Comparison of ENCODE assay signal across 14 cellular contexts in the genomic region with DNA sequence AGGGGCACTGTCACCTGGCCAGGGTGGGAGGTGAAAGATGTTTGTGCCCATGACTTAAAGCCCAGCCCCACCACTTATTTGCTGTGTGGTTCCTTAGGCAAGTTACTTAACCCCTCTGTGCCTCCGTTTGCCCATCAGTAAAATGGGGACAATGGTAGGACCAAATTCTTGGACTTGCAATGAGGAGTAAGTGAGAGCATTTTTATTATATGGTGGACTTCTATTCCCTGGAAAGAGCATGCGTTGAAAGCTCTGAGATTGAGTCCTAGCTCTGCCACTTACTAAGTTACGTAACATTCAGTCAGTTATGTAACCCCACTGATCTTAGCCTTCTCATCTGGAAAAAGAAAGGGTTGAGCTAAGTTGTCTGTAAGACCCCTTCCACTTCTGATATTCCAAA. TPM values are rescaled to one million over a fixed set of nuclear protein-coding genes. Genes with fewer than 3 reads are reported as not detected.
A peak's percentile ranks its signal among the peaks of the same experiment; 100 is the strongest.
DNase-seq lines count a peak whose midpoint lies in the region; ATAC-seq, FAIRE-seq and TF ChIP-seq lines count a peak whose summit lies in the region.
"Had no signal": no experiment of that assay in that cellular context is flagged by ENCODE, and none has a peak within 500 bp of the region (broad histone marks: within the 10 kb centered on the region; RNA-seq: fewer than 3 reads in every experiment).

No MANE protein-coding gene starts in this region.

- H3K9ac ChIP-seq in Loucy (ENCODE audit: low read depth, low read length, poor library complexity, severe bottlenecking), result peak overlapping the region; percentile 31
- no peak overlapping the region for H3K9ac ChIP-seq in neuronal stem cell (ENCODE audit: low read depth, low read length, poor library complexity)

- peak overlapping the region; percentile 12 for H2BK5ac ChIP-seq in neuronal stem cell (ENCODE audit: low read length)

- H3K36me3 Mint-ChIP-seq in CD4-positive, CD25-positive, alpha-beta regulatory T cell, result peaks cover 39% of the 10 kb centered on the region

- no peak for ATAC-seq in CD4-positive, CD25-positive, alpha-beta regulatory T cell (ENCODE audit: low read depth in 2 of 2)
- no peak for ATAC-seq in body of pancreas
- ATAC-seq: mucosa of descending colon had no signal

- no peaks in the 10 kb centered on the region for H3K27me3 Mint-ChIP-seq in CD4-positive, CD25-positive, alpha-beta regulatory T cell

- no peak for TF ChIP-seq POLR2A in body of pancreas (IDR thresholded peaks at IDR 0.05)

- WGBS in neuronal stem cell (ENCODE audit: extremely low coverage in 2 of 2, insufficient read length in 2 of 2, insufficient replicate concordance in 1 of 2), 2 donors, result no CpG with 5 or more reads among the region's 3 CpGs
- 71 to 81% methylated on average over 3 of the region's 3 CpGs for WGBS in body of pancreas, 2 donors

- no peak overlapping the region for H2AK5ac ChIP-seq in neuronal stem cell (ENCODE audit: low read depth, low read length)

- H4K8ac ChIP-seq in neuronal stem cell (ENCODE audit: low read depth, low read length), result no peak overlapping the region

- peak overlapping the region in 3 of 4 donors; percentile 56 to 79 (median 65) for H3K4me3 Mint-ChIP-seq in CD4-positive, CD25-positive, alpha-beta regulatory T cell

- no peaks in the 10 kb centered on the region for H3K9me2 ChIP-seq in Loucy (replicated peaks; ENCODE audit: low read depth, low read length)

- peaks cover 7 to 94% (median 59%) of the 10 kb centered on the region in 4 donors for H3K4me1 Mint-ChIP-seq in CD4-positive, CD25-positive, alpha-beta regulatory T cell

- H3K79me1 ChIP-seq in neuronal stem cell (ENCODE audit: low read depth, low read length), result no peaks in the 10 kb centered on the region

- H3K4me2 ChIP-seq in Loucy (ENCODE audit: low read depth, low read length, poor library complexity, severe bottlenecking) (peak overlapping the region; percentile 10), neuronal stem cell (ENCODE audit: insufficient read depth, low read length, poor library complexity, severe bottlenecking) (no peak overlapping the region)

- no peak overlapping the region for H3K14ac ChIP-seq in neuronal stem cell (ENCODE audit: low read length)

- H3K4me3 ChIP-seq in CD4-positive, CD25-positive, alpha-beta regulatory T cell (ENCODE audit: low read depth, low read length), result no peak overlapping the region
- no peak overlapping the region for H3K4me3 ChIP-seq in Loucy (ENCODE audit: low read length, poor library complexity, severe bottlenecking)
- H3K4me3 ChIP-seq in neuronal stem cell (ENCODE audit: low read length in 2 of 2), result no peak overlapping the region
- H3K4me3 ChIP-seq in body of pancreas, result no peak overlapping the region
- H3K4me3 ChIP-seq: mucosa of descending colon had no signal

- H3K27me3 ChIP-seq in CD4-positive, CD25-positive, alpha-beta regulatory T cell (ENCODE audit: control insufficient read depth, insufficient read depth, low read length), result no peaks in the 10 kb centered on the region
- no peaks in the 10 kb centered on the region for H3K27me3 ChIP-seq in Loucy (ENCODE audit: insufficient read depth, low read length, poor library complexity, severe bottlenecking)
- peaks cover 0 to 58% (median 0%) of the 10 kb centered on the region in 3 experiments for H3K27me3 ChIP-seq in neuronal stem cell (ENCODE audit: control insufficient read depth in 3 of 3, insufficient read depth in 3 of 3, low read depth in 1 of 3, low read length in 3 of 3)
- no peaks in the 10 kb centered on the region for H3K27me3 ChIP-seq in body of pancreas

- H2BK120ac ChIP-seq in neuronal stem cell (ENCODE audit: low read depth, low read length), result no peak overlapping the region

- no peak overlapping the region for H2BK12ac ChIP-seq in neuronal stem cell (ENCODE audit: low read length)

- no peak for TF ChIP-seq CTCF in Loucy (conservative IDR thresholded peaks at IDR 0.05; ENCODE audit: low read length)
- TF ChIP-seq CTCF in body of pancreas (IDR thresholded peaks at IDR 0.05), result no peak

- FAIRE-seq in RCC 7860 (lab: Jason Lieb, UNC), result no peak
- FAIRE-seq: HTR-8/SVneo had no signal

- H3K23ac ChIP-seq in neuronal stem cell (ENCODE audit: low read depth, low read length, poor library complexity), result no peak overlapping the region

- no peaks in the 10 kb centered on the region for H3K9me3 ChIP-seq in CD4-positive, CD25-positive, alpha-beta regulatory T cell (ENCODE audit: control insufficient read depth in 2 of 2, low read length in 2 of 2)
- H3K9me3 ChIP-seq in Loucy (ENCODE audit: insufficient read depth, low read depth, low read length) (no peaks in the 10 kb centered on the region), neuronal stem cell (replicated peaks in 1 of 2; ENCODE audit: control insufficient read depth in 2 of 2, insufficient read depth in 1 of 2, low read depth in 1 of 2, low read length in 2 of 2) (no peaks in the 10 kb centered on the region), body of pancreas (no peaks in the 10 kb centered on the region)
- H3K9me3 ChIP-seq: mucosa of descending colon had no signal

- H3K36me3 ChIP-seq in CD4-positive, CD25-positive, alpha-beta regulatory T cell (ENCODE audit: control insufficient read depth, insufficient read depth, low read length), result peaks cover 53% of the 10 kb centered on the region
- no peaks in the 10 kb centered on the region for H3K36me3 ChIP-seq in Loucy (ENCODE audit: insufficient read depth, low read length)
- H3K36me3 ChIP-seq in neuronal stem cell (replicated peaks in 1 of 2; ENCODE audit: control insufficient read depth in 2 of 2, insufficient read depth in 2 of 2, low read length in 2 of 2), result no peaks in the 10 kb centered on the region
- H3K36me3 ChIP-seq in body of pancreas (replicated peaks in 1 of 2; ENCODE audit: insufficient read depth in 1 of 2, low read depth in 2 of 2), result peaks cover 0 to 2% of the 10 kb centered on the region in 2 donors

- DNase-seq in CD4-positive, CD25-positive, alpha-beta regulatory T cell, result no peak
- DNase-seq in amniotic epithelial cell (ENCODE audit: low read depth) (peak; percentile 35), neuronal stem cell (ENCODE audit: low spot score) (no peak), body of pancreas (no peak), T1000 (lab: John Stamatoyannopoulos, UW) (no peak), RCC 7860 (ENCODE audit: low spot score) (no peak), amniotic stem cell (lab: John Stamatoyannopoulos, UW) (no peak)
- DNase-seq: activated CD8-positive, alpha-beta memory T cell treated with anti-CD3 and anti-CD28 coated beads, Interleukin-2, amount 50 U/mL, for 4 hours; NCI-H1694 treated with DMSO at 0.1 percent for 48 hours; NK-92 treated with Interleukin-12 subunit alpha and Interleukin-12 subunit beta, amount 100 ng/mL, for 24 hours; T-helper 9 cell had no signal

- no peaks in the 10 kb centered on the region for H3K9me3 Mint-ChIP-seq in CD4-positive, CD25-positive, alpha-beta regulatory T cell

- H3K27ac ChIP-seq in CD4-positive, CD25-positive, alpha-beta regulatory T cell (ENCODE audit: insufficient read depth, low read length, poor library complexity, severe bottlenecking), result peak overlapping the region; percentile 83
- no peak overlapping the region for H3K27ac ChIP-seq in neuronal stem cell (replicated peaks; ENCODE audit: low read length)
- H3K27ac ChIP-seq in body of pancreas, result peak overlapping the region in 1 of 4 donors; percentile 61

- no peaks in the 10 kb centered on the region for H4K20me1 ChIP-seq in Loucy (ENCODE audit: insufficient read depth, low read length, poor library complexity, severe bottlenecking)

- H3K4ac ChIP-seq in neuronal stem cell (ENCODE audit: low read length), result no peak overlapping the region

- H3K79me2 ChIP-seq in Loucy (ENCODE audit: insufficient read depth, low read length), result no peaks in the 10 kb centered on the region

- intact Hi-C loops in body of pancreas (cut with DNase I), result no loop called here

- no peak overlapping the region for H4K91ac ChIP-seq in neuronal stem cell (ENCODE audit: low read depth, low read length, poor library complexity)

- H2AFZ ChIP-seq in Loucy (ENCODE audit: low read length) (no peak overlapping the region), neuronal stem cell (ENCODE audit: low read length) (no peak overlapping the region)

- H3F3A ChIP-seq in Loucy (ENCODE audit: low read depth), result 0 out of 2 replicates have a peak, but pooled peaks cover 3% of the 10 kb centered on the region

- no peak overlapping the region for H2BK15ac ChIP-seq in neuronal stem cell (ENCODE audit: low read length)

- H3K4me1 ChIP-seq in CD4-positive, CD25-positive, alpha-beta regulatory T cell (ENCODE audit: control insufficient read depth, insufficient read depth, low read length, poor library complexity, severe bottlenecking), result peaks cover 97% of the 10 kb centered on the region
- peaks cover 72% of the 10 kb centered on the region for H3K4me1 ChIP-seq in Loucy (ENCODE audit: insufficient read depth, low read length, poor library complexity, severe bottlenecking)
- peaks cover 0 to 9% of the 10 kb centered on the region in 2 donors for H3K4me1 ChIP-seq in neuronal stem cell (ENCODE audit: control insufficient read depth in 2 of 2, insufficient read depth in 1 of 2, low read depth in 1 of 2, low read length in 2 of 2)
- no peaks in the 10 kb centered on the region for H3K4me1 ChIP-seq in body of pancreas

- H3K27ac Mint-ChIP-seq in CD4-positive, CD25-positive, alpha-beta regulatory T cell, result peak overlapping the region; percentile 92 to 98 (median 95)

- peak overlapping the region; percentile 25 for H3K18ac ChIP-seq in neuronal stem cell (ENCODE audit: low read length)

RNA-seq across cellular contexts. Expression of a gene that starts 18.8 kb away (rescaled TPM):
- 167 TPM for total RNA-seq in CD4-positive, CD25-positive, alpha-beta regulatory T cell
- 100 to 1,000 TPM; 226 to 339 (median 294) TPM for polyA plus RNA-seq in CD4-positive, CD25-positive, alpha-beta regulatory T cell
- 0.29 TPM for polyA plus RNA-seq in neuronal stem cell (2013, experiment 1 of 2)
- polyA plus RNA-seq in neuronal stem cell (2013, experiment 2 of 2), result 0.48 TPM
- 10 to 100 TPM; 14.8 to 17.1 TPM for total RNA-seq in body of pancreas

RNA-seq across cellular contexts. Expression of a gene that starts 35.0 kb away (rescaled TPM):
- total RNA-seq in CD4-positive, CD25-positive, alpha-beta regulatory T cell, result 0.52 TPM
- under 1 TPM in 2 of 4 donors, not detected in 2; 0.05 to 0.20 TPM for polyA plus RNA-seq in CD4-positive, CD25-positive, alpha-beta regulatory T cell
- polyA plus RNA-seq in neuronal stem cell (2013, experiment 1 of 2), result 1.4 TPM
- 1.3 TPM for polyA plus RNA-seq in neuronal stem cell (2013, experiment 2 of 2)
- not detected for total RNA-seq in body of pancreas
